Comparison of ENCODE assay signal across 8 cellular contexts in the genomic region with DNA sequence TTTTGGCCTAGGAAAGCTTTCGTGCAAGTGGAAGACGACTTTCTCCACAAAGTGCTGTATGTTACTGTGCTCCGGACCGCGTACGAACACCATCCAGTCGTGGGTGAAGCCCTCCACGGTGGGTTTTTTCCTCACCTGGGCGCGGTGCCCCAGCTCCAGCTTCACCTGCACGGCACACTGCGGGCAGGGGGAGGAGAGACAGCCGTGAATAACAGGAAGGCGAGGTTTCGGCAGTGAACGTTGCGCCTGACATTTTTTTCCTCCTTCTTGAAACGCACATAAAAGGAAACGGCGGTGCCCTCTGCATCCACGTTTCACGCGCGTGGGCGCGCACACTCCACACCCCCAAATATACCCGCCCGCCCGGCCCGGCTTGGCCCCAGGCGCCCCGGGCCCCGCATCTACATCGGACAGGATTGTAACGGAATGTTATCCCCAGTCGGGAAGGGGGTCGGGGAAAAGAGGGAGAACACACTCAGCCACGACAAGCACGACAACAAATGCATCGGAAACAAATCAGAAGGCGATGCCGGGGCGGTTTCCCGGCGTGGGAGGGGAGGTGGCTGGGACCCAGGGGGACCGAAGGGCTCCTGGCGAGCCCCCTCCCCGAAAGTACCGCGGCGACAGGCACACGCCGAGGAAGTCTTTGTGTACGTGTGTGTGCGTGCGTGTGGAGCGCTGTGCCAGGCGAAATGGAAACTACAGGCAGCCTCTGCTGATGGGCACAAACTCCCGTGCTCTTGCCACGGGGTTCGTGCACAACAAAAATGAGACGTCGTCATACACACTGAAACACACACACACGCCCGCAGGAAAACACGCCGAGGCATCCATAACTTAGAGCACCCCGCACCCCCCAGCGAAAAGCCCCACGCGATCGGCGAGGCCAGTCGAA. TPM values are rescaled to one million over a fixed set of nuclear protein-coding genes. Genes with fewer than 3 reads are reported as not detected.
DNase-seq lines count a peak whose midpoint lies in the region; ATAC-seq and TF ChIP-seq lines count a peak whose summit lies in the region.

No MANE protein-coding gene starts in this region.

- H3K27me3 ChIP-seq in RWPE2 (ENCODE audit: insufficient read depth, poor library complexity, severe bottlenecking): no peaks in the 10 kb centered on the region
- H3K27me3 ChIP-seq in left ventricle myocardium inferior (ENCODE audit: low read depth): no peaks in the 10 kb centered on the region
- H3K27me3 ChIP-seq in psoas muscle (ENCODE audit: insufficient read depth in 3 of 3, low read length in 2 of 3): no peaks in the 10 kb centered on the region

- H3K36me3 ChIP-seq in RWPE2 (ENCODE audit: low read depth) (no peaks in the 10 kb centered on the region), left ventricle myocardium inferior (no peaks in the 10 kb centered on the region), psoas muscle (ENCODE audit: insufficient read depth in 1 of 2, low read depth in 1 of 2) (no peaks in the 10 kb centered on the region)

- ATAC-seq in RWPE2 (ENCODE audit: low read depth): no peak
- peak in 2 of 4 donors; percentile 7 to 21 for ATAC-seq in psoas muscle
- no peak for ATAC-seq in HG02884 (IDR thresholded peaks at IDR 0.05; ENCODE audit: unreplicated experiment)

- WGBS in psoas muscle, 3 donors: 0% methylated on average over 72 to 74 of the region's 74 CpGs

- intact Hi-C loops in left ventricle myocardium inferior (cut with micrococcal nuclease) (loop anchor here (10.0 kb wide), 1 partner anchor 324 kb away; no protein-coding TSS in a partner anchor), psoas muscle (cut with DNase I) (loop anchor here (2.0 to 10.0 kb wide), 4 partner anchors 64 to 494 kb away; a partner anchor contains a TSS)

- H3K4me3 ChIP-seq in RWPE2 (ENCODE audit: severe bottlenecking) (peak overlapping the region; percentile 77), left ventricle myocardium inferior (peak overlapping the region; percentile 95), psoas muscle (peak overlapping the region; percentile 71)

- no peak for TF ChIP-seq CTCF in GM13976 (IDR thresholded peaks at IDR 0.05; ENCODE audit: borderline replicate concordance, control extremely low read depth, extremely low read depth, insufficient read depth, missing control alignments)
- TF ChIP-seq CTCF in RWPE2 (IDR thresholded peaks at IDR 0.05; ENCODE audit: poor library complexity, severe bottlenecking): no peak
- no peak for TF ChIP-seq CTCF in left ventricle myocardium inferior (IDR thresholded peaks at IDR 0.05; ENCODE audit: borderline replicate concordance)
- no peak for TF ChIP-seq CTCF in psoas muscle (IDR thresholded peaks at IDR 0.05)

- H3K9me3 ChIP-seq in RWPE2 (ENCODE audit: severe bottlenecking) (no peaks in the 10 kb centered on the region), left ventricle myocardium inferior (replicated peaks) (no peaks in the 10 kb centered on the region), psoas muscle (no peaks in the 10 kb centered on the region)

- peak overlapping the region; percentile 60 for H3K27ac ChIP-seq in RWPE2 (ENCODE audit: poor library complexity, severe bottlenecking)
- peak overlapping the region; percentile 95 for H3K27ac ChIP-seq in left ventricle myocardium inferior (replicated peaks)
- H3K27ac ChIP-seq in psoas muscle: peak overlapping the region; percentile 81

- DNase-seq in GM13976 (ENCODE audit: low spot score) (peak; percentile 36), RWPE2 (ENCODE audit: low spot score) (no peak), left ventricle myocardium inferior (peak; percentile 41), psoas muscle (peak; percentile 35 to 65), NOMO-1 (lab: John Stamatoyannopoulos, UW; ENCODE audit: unreplicated experiment in 2 of 2) (no peak), SK-N-DZ (ENCODE audit: low spot score) (no peak)
- DNase-seq in activated naive CD8-positive, alpha-beta T cell treated with anti-CD3 and anti-CD28 coated beads, Interleukin-2, amount 50 U/mL, for 16 hours (ENCODE audit: low read depth, low spot score): peak; percentile 17

- in situ Hi-C loops in GM13976 (cut with MboI; ENCODE audit: low sequenced_read_pairs, unreplicated experiment): loop anchor here (10.0 kb wide), 2 partner anchors 484 to 696 kb away; no protein-coding TSS in a partner anchor

- H3K4me1 ChIP-seq in RWPE2 (ENCODE audit: insufficient read depth, poor library complexity, severe bottlenecking) (peaks cover 30% of the 10 kb centered on the region), left ventricle myocardium inferior (peaks cover 70% of the 10 kb centered on the region), psoas muscle (peaks cover 21% of the 10 kb centered on the region)

RNA-seq across cellular contexts. Expression of a gene that starts 1.4 kb away (rescaled TPM):
- total RNA-seq in left ventricle myocardium inferior: 17.5 TPM
- 1 to 10 TPM; 2.5 to 6.0 (median 3.2) TPM for total RNA-seq in psoas muscle
- polyA plus RNA-seq in psoas muscle: 1 to 10 TPM; 1.2 to 9.8 (median 4.3) TPM
- 5.4 and 5.5 TPM in 2 replicates for polyA plus RNA-seq in SK-N-DZ (2014; cell fraction: cytosol; rRNA removed)
- 2.9 and 6.3 TPM in 2 replicates for polyA plus RNA-seq in SK-N-DZ (2014; cell fraction: nucleus; rRNA removed)

Comparison
In these comparisons a context has a peak if more than half of its experiments do, and no peak if none do; other contexts are left out.
1. DNase-seq: peak in GM13976 (single experiment), activated naive CD8-positive, alpha-beta T cell treated with anti-CD3 and anti-CD28 coated beads, Interleukin-2, amount 50 U/mL, for 16 hours (single experiment), left ventricle myocardium inferior (single experiment) and psoas muscle (2 of 2); none in RWPE2 (single experiment), NOMO-1 (0 of 2) and SK-N-DZ (single experiment).
2. Peak in every context shown above with its lines, with median percentiles within 50 percentile points of each other: H3K27ac ChIP-seq and H3K4me3 ChIP-seq.